Comparison of ENCODE assay signal across 22 cellular contexts in the genomic region with DNA sequence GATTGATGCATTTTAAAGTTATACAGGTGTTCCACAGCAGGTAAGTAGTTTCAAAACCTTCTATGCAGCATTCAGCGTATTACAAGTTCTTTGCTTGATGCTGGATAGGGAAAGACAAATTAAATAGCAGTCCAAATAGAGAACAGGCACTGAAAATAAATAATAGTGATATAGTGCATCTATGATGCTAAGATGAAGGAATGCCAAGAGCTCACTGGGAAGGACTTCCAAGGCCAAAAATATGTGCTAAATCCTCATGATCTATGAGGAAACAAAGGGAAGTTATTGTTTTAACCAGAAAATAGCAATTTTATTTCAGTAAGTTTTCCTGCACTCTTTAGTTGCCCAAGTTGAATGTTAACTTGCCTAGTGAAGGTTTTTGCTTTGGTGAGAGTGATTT.
"Had no signal": no experiment of that assay in that cellular context is flagged by ENCODE, and none has a peak within 500 bp of the region (broad histone marks: within the 10 kb centered on the region; RNA-seq: fewer than 3 reads in every experiment).

No MANE protein-coding gene starts in this region.

- H3K27me3 ChIP-seq: heart right ventricle, neural progenitor cell, ovary, right lobe of liver, upper lobe of left lung had no signal

- H3K27me3 Mint-ChIP-seq: effector memory CD8-positive, alpha-beta T cell; memory B cell had no signal

- H3K4me3 Mint-ChIP-seq: effector memory CD8-positive, alpha-beta T cell; memory B cell; naive B cell; neural progenitor cell had no signal

- H3K9me3 ChIP-seq: mucosa of descending colon, ovary, right lobe of liver, thoracic aorta, upper lobe of left lung had no signal

- H3K27ac Mint-ChIP-seq: effector memory CD8-positive, alpha-beta T cell; memory B cell; naive B cell; neural progenitor cell had no signal

- H3K36me3 Mint-ChIP-seq: memory B cell, naive B cell, neural progenitor cell had no signal

- H3K9me3 Mint-ChIP-seq: effector memory CD8-positive, alpha-beta T cell; memory B cell; naive B cell; neural progenitor cell had no signal

- H3K9ac ChIP-seq: neural progenitor cell had no signal

- H3K27ac ChIP-seq: heart right ventricle, neural progenitor cell, ovary, right lobe of liver, thoracic aorta, upper lobe of left lung, VCaP had no signal

- H3K4me1 ChIP-seq: heart right ventricle, right lobe of liver, upper lobe of left lung had no signal

- H3K4me3 ChIP-seq: heart right ventricle, mucosa of descending colon, neural progenitor cell, ovary, right lobe of liver, smooth muscle cell, thoracic aorta, upper lobe of left lung had no signal

- H3K36me3 ChIP-seq: heart right ventricle, neural progenitor cell, ovary, right lobe of liver, thoracic aorta, upper lobe of left lung had no signal

- H2AFZ ChIP-seq: neural progenitor cell had no signal

- ATAC-seq: effector memory CD8-positive, alpha-beta T cell; heart right ventricle; left ventricle myocardium superior; mucosa of descending colon; right lobe of liver had no signal

- H3K4me2 ChIP-seq: neural progenitor cell, smooth muscle cell had no signal

- DNase-seq: activated CD4-positive, alpha-beta T cell treated with anti-CD3 and anti-CD28 coated beads for 1 hour; activated CD8-positive, alpha-beta memory T cell treated with anti-CD3 and anti-CD28 coated beads for 24 hours; activated CD8-positive, alpha-beta memory T cell treated with anti-CD3 and anti-CD28 coated beads, Interleukin-2, amount 50 U/mL, for 48 hours; activated effector memory CD4-positive, alpha-beta T cell treated with anti-CD3 and anti-CD28 coated beads, Interleukin-2, amount 50 U/mL, for 16 hours; activated naive CD4-positive, alpha-beta T cell treated with anti-CD3 and anti-CD28 coated beads, Interleukin-2, amount 50 U/mL, for 16 hours; activated T-cell treated with anti-CD3 and anti-CD28 coated beads, Interleukin-2, amount 50 U/mL, for 48 hours; dermis blood vessel endothelial cell; effector memory CD8-positive, alpha-beta T cell; heart right ventricle; left ventricle myocardium superior; mucosa of descending colon; naive B cell; ovary; right lobe of liver; stimulated activated CD4-positive, alpha-beta T cell treated with anti-CD3 and anti-CD28 coated beads, Interleukin-4, amount 100 ng/mL, for 1 hour; T-helper 2 cell; upper lobe of left lung had no signal

- H3K4me1 Mint-ChIP-seq: memory B cell, naive B cell, neural progenitor cell had no signal
